32 cellular contexts compared by ENCODE assay signal in genomic region chr11:14095882-14096281, GRCh38.
"Had no signal": no experiment of that assay in that cellular context is flagged by ENCODE, and none has a peak within 500 bp of the region (broad histone marks: within the 10 kb centered on the region; RNA-seq: fewer than 3 reads in every experiment).

No MANE protein-coding gene starts in this region.

- H3K4me1 ChIP-seq: ascending aorta, colonic mucosa, foreskin keratinocyte, heart left ventricle, pancreas, prostate gland, suprapubic skin, tibial artery, upper lobe of right lung had no signal

- H3K4me3 ChIP-seq: ascending aorta, cardiac muscle cell, colonic mucosa, dorsolateral prefrontal cortex, heart left ventricle, pancreas, prostate gland, smooth muscle cell, suprapubic skin, tibial artery, upper lobe of right lung had no signal

- H3K27me3 ChIP-seq: ascending aorta, cardiac muscle cell, colonic mucosa, heart left ventricle, pancreas, suprapubic skin, tibial artery, upper lobe of right lung had no signal

- H3K27ac ChIP-seq: ascending aorta, cardiac muscle cell, colonic mucosa, foreskin keratinocyte, heart left ventricle, pancreas, prostate gland, suprapubic skin, tibial artery, upper lobe of right lung, WERI-Rb-1 had no signal

- DNase-seq: activated CD4-positive, alpha-beta T cell treated with anti-CD3 and anti-CD28 coated beads for 48 hours; activated CD4-positive, alpha-beta T cell treated with anti-CD3 and anti-CD28 coated beads, Interleukin-2, amount 50 U/mL, for 48 hours; activated CD8-positive, alpha-beta memory T cell treated with anti-CD3 and anti-CD28 coated beads for 24 hours; activated CD8-positive, alpha-beta memory T cell treated with anti-CD3 and anti-CD28 coated beads, Interleukin-2, amount 50 U/mL, for 4 hours; activated gamma-delta T cell; activated naive CD4-positive, alpha-beta T cell treated with anti-CD3 and anti-CD28 coated beads, Interleukin-2, amount 10 ng/mL, durations not matched to agents 7 days and 5 days; activated naive CD8-positive, alpha-beta T cell treated with anti-CD3 and anti-CD28 coated beads, Interleukin-2, amount 10 ng/mL, durations not matched to agents 7 days and 5 days; activated T-cell treated with anti-CD3 and anti-CD28 coated beads, Interleukin-2, amount 50 U/mL, for 24 hours; cerebellar nuclear complex; colonic mucosa; dorsolateral prefrontal cortex; effector memory CD4-positive, alpha-beta T cell; erythroblast; foreskin keratinocyte; heart left ventricle; hypothalamus; immature natural killer cell; kidney; midbrain; naive thymus-derived CD4-positive, alpha-beta T cell; pancreas; retina; stimulated activated CD4-positive, alpha-beta T cell treated with anti-CD3 and anti-CD28 coated beads, Interleukin-1b, Interleukin-23, amount 100 ng/mL, for 48 hours; stimulated activated naive CD4-positive, alpha-beta T cell; tibial artery; upper lobe of right lung; WERI-Rb-1 had no signal

- H3K36me3 ChIP-seq: ascending aorta, cardiac muscle cell, colonic mucosa, heart left ventricle, pancreas, prostate gland, suprapubic skin, tibial artery, upper lobe of right lung, WERI-Rb-1 had no signal

- H3K9me3 ChIP-seq: ascending aorta, colonic mucosa, heart left ventricle, pancreas, prostate gland, suprapubic skin, tibial artery, upper lobe of right lung had no signal

- H3K4me2 ChIP-seq: smooth muscle cell had no signal
